In genomic region chr6:188821-189655, GRCh38 we compare ENCODE assay signal across 8 cellular contexts.
DNase-seq lines count a peak whose midpoint lies in the region; ATAC-seq and TF ChIP-seq lines count a peak whose summit lies in the region.

No MANE protein-coding gene starts in this region.

- peak overlapping the region; percentile 52 for H2AFZ ChIP-seq in neural progenitor cell (replicated peaks)

- TF ChIP-seq EP300 in stomach (IDR thresholded peaks at IDR 0.05), result no peak

- TF ChIP-seq CTCF in neural progenitor cell (IDR thresholded peaks at IDR 0.05), result peak; percentile 96
- peak in 5 of 7 experiments; percentile 75 to 86 (median 80) for TF ChIP-seq CTCF in stomach (IDR thresholded peaks at IDR 0.05)

- no peaks in the 10 kb centered on the region for H3K27me3 Mint-ChIP-seq in activated T-cell treated with anti-CD3 and anti-CD28 coated beads, Interleukin-2, amount 50 U/mL, for 4 hours (ENCODE audit: low read depth)
- peaks cover 3% of the 10 kb centered on the region for H3K27me3 Mint-ChIP-seq in neural progenitor cell (ENCODE audit: insufficient read depth, low read depth)

- 20 to 26% (median 21%) methylated on average over 13 of the region's 13 CpGs for WGBS in stomach, 5 donors

- H3K4me1 ChIP-seq in neural progenitor cell (peaks cover 7% of the 10 kb centered on the region), stomach (peaks cover 0 to 21% (median 8%) of the 10 kb centered on the region in 4 donors)

- H3K4me3 Mint-ChIP-seq in activated T-cell treated with anti-CD3 and anti-CD28 coated beads, Interleukin-2, amount 50 U/mL, for 4 hours, result peak overlapping the region; percentile 24
- no peak overlapping the region for H3K4me3 Mint-ChIP-seq in neural progenitor cell

- no peak overlapping the region for H3K27ac Mint-ChIP-seq in neural progenitor cell

- H3K4me1 Mint-ChIP-seq in activated T-cell treated with anti-CD3 and anti-CD28 coated beads, Interleukin-2, amount 50 U/mL, for 4 hours (ENCODE audit: low read depth), result peaks cover 49% of the 10 kb centered on the region
- peaks cover 6% of the 10 kb centered on the region for H3K4me1 Mint-ChIP-seq in neural progenitor cell

- H3K9me3 ChIP-seq in neural progenitor cell (ENCODE audit: low read depth) (no peaks in the 10 kb centered on the region), stomach (no peaks in the 10 kb centered on the region)

- intact Hi-C loops in stomach (cut with DNase I; ENCODE audit: low total_unique reads), result no loop called here

- no peaks in the 10 kb centered on the region for H3F3A ChIP-seq in neural progenitor cell (ENCODE audit: low read depth)

- no peak overlapping the region for H3K9ac ChIP-seq in neural progenitor cell

- H3K36me3 Mint-ChIP-seq in activated T-cell treated with anti-CD3 and anti-CD28 coated beads, Interleukin-2, amount 50 U/mL, for 4 hours (ENCODE audit: insufficient read depth), result no peaks in the 10 kb centered on the region
- H3K36me3 Mint-ChIP-seq in neural progenitor cell, result no peaks in the 10 kb centered on the region

- H4K20me1 ChIP-seq in neural progenitor cell (ENCODE audit: low read depth), result no peaks in the 10 kb centered on the region

- ATAC-seq in GM21423 (IDR thresholded peaks at IDR 0.05; ENCODE audit: unreplicated experiment), result peak; percentile 67
- ATAC-seq in activated T-cell treated with anti-CD3 and anti-CD28 coated beads, Interleukin-2, amount 50 U/mL, for 4 hours, result peak; percentile 73 to 74

- no peaks in the 10 kb centered on the region for H3K9me3 Mint-ChIP-seq in activated T-cell treated with anti-CD3 and anti-CD28 coated beads, Interleukin-2, amount 50 U/mL, for 4 hours
- H3K9me3 Mint-ChIP-seq in neural progenitor cell, result no peaks in the 10 kb centered on the region

- H3K4me3 ChIP-seq in neural progenitor cell, result no peak overlapping the region
- no peak overlapping the region for H3K4me3 ChIP-seq in stomach

- H3K36me3 ChIP-seq in neural progenitor cell, result no peaks in the 10 kb centered on the region
- H3K36me3 ChIP-seq in stomach, result no peaks in the 10 kb centered on the region

- DNase-seq in DMS114 treated with DMSO at 0.1 percent for 48 hours (lab: John Stamatoyannopoulos, UW; ENCODE audit: unreplicated experiment) (peak; percentile 76), HT-29 (ENCODE audit: low spot score) (peak; percentile 92), OCI-M2 (lab: John Stamatoyannopoulos, UW; ENCODE audit: unreplicated experiment) (peak; percentile 62), fibroblast of peridontal ligament (ENCODE audit: extremely low read depth) (peak; percentile 75), neural progenitor cell (ENCODE audit: low spot score) (peak; percentile 93), stomach (peak; percentile 85)
- peak; percentile 74 for DNase-seq in activated T-cell treated with anti-CD3 and anti-CD28 coated beads, Interleukin-2, amount 50 U/mL, for 4 hours

- no peak for TF ChIP-seq POLR2A in stomach (IDR thresholded peaks at IDR 0.05)

- H3K27me3 ChIP-seq in neural progenitor cell, result no peaks in the 10 kb centered on the region
- no peaks in the 10 kb centered on the region for H3K27me3 ChIP-seq in stomach

- H3K79me2 ChIP-seq in neural progenitor cell (ENCODE audit: low read depth), result no peaks in the 10 kb centered on the region

- H3K27ac ChIP-seq in neural progenitor cell (no peak overlapping the region), stomach (no peak overlapping the region)

- no peak overlapping the region for H3K4me2 ChIP-seq in neural progenitor cell
